Comparison of ENCODE assay signal across 19 cellular contexts in genomic region chr1:198848206-198848605, GRCh38.
DNase-seq lines count a peak whose midpoint lies in the region; ATAC-seq and TF ChIP-seq lines count a peak whose summit lies in the region.
"Had no signal": no experiment of that assay in that cellular context is flagged by ENCODE, and none has a peak within 500 bp of the region (broad histone marks: within the 10 kb centered on the region; RNA-seq: fewer than 3 reads in every experiment).

No MANE protein-coding gene starts in this region.

- H3K4me1 Mint-ChIP-seq in activated CD8-positive, alpha-beta memory T cell treated with anti-CD3 and anti-CD28 coated beads, Interleukin-2, amount 10 ng/mL, durations not matched to agents 7 days and 5 days = peaks cover 7% of the 10 kb centered on the region
- H3K4me1 Mint-ChIP-seq: H9, T-cell had no signal

- no peak overlapping the region for H3K4me3 Mint-ChIP-seq in activated CD8-positive, alpha-beta memory T cell treated with anti-CD3 and anti-CD28 coated beads, Interleukin-2, amount 10 ng/mL, durations not matched to agents 7 days and 5 days
- H3K4me3 Mint-ChIP-seq: CD4-positive, alpha-beta T cell; H9; T-cell had no signal

- H3K27me3 ChIP-seq in SJCRH30 (no peaks in the 10 kb centered on the region), smooth muscle cell (ENCODE audit: low read depth) (no peaks in the 10 kb centered on the region), colonic mucosa (no peaks in the 10 kb centered on the region)
- H3K27me3 ChIP-seq: BE2C, SJSA1 had no signal

- peak overlapping the region; percentile 32 for H3K27ac ChIP-seq in SJCRH30
- peak overlapping the region; percentile 21 for H3K27ac ChIP-seq in smooth muscle cell (ENCODE audit: low read depth)
- no peak overlapping the region for H3K27ac ChIP-seq in colonic mucosa
- H3K27ac ChIP-seq: 22Rv1, HL-60, PC-9, SJSA1 had no signal

- H3K27me3 Mint-ChIP-seq in activated CD8-positive, alpha-beta memory T cell treated with anti-CD3 and anti-CD28 coated beads, Interleukin-2, amount 10 ng/mL, durations not matched to agents 7 days and 5 days = no peaks in the 10 kb centered on the region
- H3K27me3 Mint-ChIP-seq: CD4-positive, alpha-beta T cell; T-cell had no signal

- DNase-seq in NCI-H2227 treated with DMSO at 0.1 percent for 48 hours (lab: John Stamatoyannopoulos, UW) (peak; percentile 31), NCI-H2227 (lab: John Stamatoyannopoulos, UW; ENCODE audit: unreplicated experiment) (no peak), SJCRH30 (peak in 1 of 2 experiments; percentile 1), choroid plexus epithelial cell (ENCODE audit: low read depth) (peak; percentile 44), smooth muscle cell (lab: John Stamatoyannopoulos, UW; ENCODE audit: unreplicated experiment) (no peak), HPDE6-E6E7 (ENCODE audit: extremely low spot score) (no peak), colonic mucosa (no peak)
- no peak for DNase-seq in activated CD8-positive, alpha-beta memory T cell treated with anti-CD3 and anti-CD28 coated beads, Interleukin-2, amount 10 ng/mL, durations not matched to agents 7 days and 5 days
- DNase-seq: BE2C; CD4-positive, alpha-beta T cell; H9; MV-4-11; NCI-H2029 treated with DMSO at 0.1 percent for 48 hours; NCI-H526 treated with DMSO at 0.1 percent for 48 hours; PC-9; T-cell had no signal

- peaks cover 65% of the 10 kb centered on the region for H4K20me1 ChIP-seq in smooth muscle cell (ENCODE audit: low read depth)

- peaks cover 36% of the 10 kb centered on the region for H3F3A ChIP-seq in smooth muscle cell (ENCODE audit: low read depth)

- ATAC-seq in activated CD8-positive, alpha-beta memory T cell treated with anti-CD3 and anti-CD28 coated beads, Interleukin-2, amount 10 ng/mL, durations not matched to agents 7 days and 5 days = no peak
- ATAC-seq: T-cell had no signal

- CTCF ChIA-PET in activated CD8-positive, alpha-beta memory T cell treated with anti-CD3 and anti-CD28 coated beads, Interleukin-2, amount 10 ng/mL, durations not matched to agents 7 days and 5 days (lab: Charles Lee) = interaction anchor here (0.6 kb wide), 1 partner anchor 235 kb away, joined by 3 read pairs; no protein-coding TSS in a partner anchor

- TF ChIP-seq CTCF in choroid plexus epithelial cell (conservative IDR thresholded peaks at IDR 0.05; ENCODE audit: low read depth, low read length) (no peak), smooth muscle cell (IDR thresholded peaks at IDR 0.05; ENCODE audit: borderline replicate concordance, insufficient read depth, poor library complexity, severe bottlenecking) (no peak), colonic mucosa (IDR thresholded peaks at IDR 0.05) (no peak)

- no peaks in the 10 kb centered on the region for H3K36me3 ChIP-seq in SJCRH30
- peaks cover 25% of the 10 kb centered on the region for H3K36me3 ChIP-seq in smooth muscle cell (ENCODE audit: low read depth)
- H3K36me3 ChIP-seq in colonic mucosa = no peaks in the 10 kb centered on the region

- no peak overlapping the region for H3K27ac Mint-ChIP-seq in activated CD8-positive, alpha-beta memory T cell treated with anti-CD3 and anti-CD28 coated beads, Interleukin-2, amount 10 ng/mL, durations not matched to agents 7 days and 5 days
- H3K27ac Mint-ChIP-seq: CD4-positive, alpha-beta T cell; H9; T-cell had no signal

- H3K4me1 ChIP-seq in SJCRH30 (peaks cover 9% of the 10 kb centered on the region), smooth muscle cell (ENCODE audit: low read depth) (no peaks in the 10 kb centered on the region), colonic mucosa (no peaks in the 10 kb centered on the region)
- H3K4me1 ChIP-seq: SJSA1 had no signal

- peaks cover 50% of the 10 kb centered on the region for H3K36me3 Mint-ChIP-seq in activated CD8-positive, alpha-beta memory T cell treated with anti-CD3 and anti-CD28 coated beads, Interleukin-2, amount 10 ng/mL, durations not matched to agents 7 days and 5 days

- no peaks in the 10 kb centered on the region for H3K9me3 Mint-ChIP-seq in activated CD8-positive, alpha-beta memory T cell treated with anti-CD3 and anti-CD28 coated beads, Interleukin-2, amount 10 ng/mL, durations not matched to agents 7 days and 5 days (ENCODE audit: low read depth)
- H3K9me3 Mint-ChIP-seq: CD4-positive, alpha-beta T cell; H9; T-cell had no signal

- peaks cover 56% of the 10 kb centered on the region for H3K79me2 ChIP-seq in smooth muscle cell (ENCODE audit: low read depth)

- H2AFZ ChIP-seq in smooth muscle cell (ENCODE audit: low read depth) = no peak overlapping the region
- H2AFZ ChIP-seq: PC-9 had no signal

- 89% methylated on average over 1 of the region's 1 CpG for WGBS in smooth muscle cell (ENCODE audit: low lambda C conversion rate)

- H3K9ac ChIP-seq in smooth muscle cell (ENCODE audit: low read depth) = no peak overlapping the region
- H3K9ac ChIP-seq in colonic mucosa (ENCODE audit: low read depth in 2 of 2, low read length in 2 of 2) = no peak overlapping the region

- H3K4me2 ChIP-seq in smooth muscle cell = no peak overlapping the region
- H3K4me2 ChIP-seq: PC-9 had no signal

- H3K4me3 ChIP-seq in SJCRH30 = no peak overlapping the region
- H3K4me3 ChIP-seq in choroid plexus epithelial cell (ENCODE audit: low read depth, low read length) = no peak overlapping the region
- no peak overlapping the region for H3K4me3 ChIP-seq in smooth muscle cell
- no peak overlapping the region for H3K4me3 ChIP-seq in colonic mucosa
- H3K4me3 ChIP-seq: PC-9, SJSA1 had no signal

- H3K9me3 ChIP-seq in SJCRH30 (replicated peaks) (no peaks in the 10 kb centered on the region), smooth muscle cell (replicated peaks; ENCODE audit: low read depth) (no peaks in the 10 kb centered on the region), colonic mucosa (no peaks in the 10 kb centered on the region)
- H3K9me3 ChIP-seq: BE2C, SJSA1 had no signal

- intact Hi-C loops in colonic mucosa (cut with DNase I) = no loop called here

Comparison
In these comparisons a context has a peak if more than half of its experiments do, and no peak if none do; other contexts are left out.
1. DNase-seq: peak in NCI-H2227 treated with DMSO at 0.1 percent for 48 hours (single experiment) and choroid plexus epithelial cell (single experiment); none in NCI-H2227 (single experiment), smooth muscle cell (single experiment), activated CD8-positive, alpha-beta memory T cell treated with anti-CD3 and anti-CD28 coated beads, Interleukin-2, amount 10 ng/mL, durations not matched to agents 7 days and 5 days (single experiment), HPDE6-E6E7 (single experiment) and colonic mucosa (single experiment).